In genomic region chr11:567629-568258, GRCh38 we compare ENCODE assay signal across 8 cellular contexts. TPM values are rescaled to one million over a fixed set of nuclear protein-coding genes. Genes with fewer than 3 reads are reported as not detected.
DNase-seq lines count a peak whose midpoint lies in the region; ATAC-seq and TF ChIP-seq lines count a peak whose summit lies in the region.

No MANE protein-coding gene starts in this region.

- H3K36me3 ChIP-seq in BLaER1 treated with 17β-estradiol and CSF1 and Interleukin-3, amounts not matched to agents 10 nM and 100 nM = peaks cover 0 to 16% (median 0%) of the 10 kb centered on the region in 11 experiments; a peak in 7 of 22 replicates
- H3K36me3 ChIP-seq in body of pancreas (replicated peaks in 1 of 2; ENCODE audit: insufficient read depth in 1 of 2, low read depth in 2 of 2) (no peaks in the 10 kb centered on the region), aorta (ENCODE audit: control insufficient read depth in 1 of 2, insufficient read depth in 2 of 2, low read length in 1 of 2) (no peaks in the 10 kb centered on the region)

- H3K27me3 ChIP-seq in BLaER1 treated with 17β-estradiol and CSF1 and Interleukin-3, amounts not matched to agents 10 nM and 100 nM = peaks cover 0 to 5% (median 0%) of the 10 kb centered on the region in 11 experiments; a peak in 1 of 22 replicates
- H3K27me3 ChIP-seq in body of pancreas (no peaks in the 10 kb centered on the region), aorta (ENCODE audit: control insufficient read depth in 1 of 2, insufficient read depth in 2 of 2, low read length in 1 of 2) (no peaks in the 10 kb centered on the region)

- DNase-seq in body of pancreas (peak in 1 of 4 donors; percentile 29), lower leg skin (ENCODE audit: low spot score in 2 of 2) (no peak), aorta (no peak)

- TF ChIP-seq CTCF in body of pancreas (IDR thresholded peaks at IDR 0.05) (no peak), lower leg skin (IDR thresholded peaks at IDR 0.05) (no peak)

- H3K9me3 ChIP-seq in BLaER1 treated with 17β-estradiol and CSF1 and Interleukin-3, amounts not matched to agents 10 nM and 100 nM (replicated peaks in 1 of 11) = no peaks in the 10 kb centered on the region
- no peaks in the 10 kb centered on the region for H3K9me3 ChIP-seq in body of pancreas
- no peaks in the 10 kb centered on the region for H3K9me3 ChIP-seq in aorta (ENCODE audit: control insufficient read depth, low read length)

- TF ChIP-seq POLR2A in body of pancreas (IDR thresholded peaks at IDR 0.05) (no peak), lower leg skin (IDR thresholded peaks at IDR 0.05) (no peak)

- intact Hi-C loops in body of pancreas (cut with DNase I) = no loop called here
- intact Hi-C loops in lower leg skin (cut with DNase I; ENCODE audit: low total_unique reads) = no loop called here
- intact Hi-C loops in aorta (cut with DNase I) = no loop called here

- WGBS in body of pancreas, 2 donors = 35 to 47% methylated on average over 5 to 29 of the region's 36 CpGs
- WGBS in lower leg skin, 2 donors = 26 to 54% methylated on average over 9 to 26 of the region's 36 CpGs
- 27 to 31% methylated on average over 30 to 36 of the region's 36 CpGs for WGBS in aorta, 2 donors

- ATAC-seq in HG03103 (IDR thresholded peaks at IDR 0.05; ENCODE audit: low read depth, unreplicated experiment) = peak; percentile 14
- ATAC-seq in body of pancreas = no peak
- ATAC-seq in aorta (ENCODE audit: low FRiP score) = peak; percentile 20
- ATAC-seq in HG03571 (IDR thresholded peaks at IDR 0.05; ENCODE audit: unreplicated experiment) = no peak
- ATAC-seq in GM21576 (IDR thresholded peaks at IDR 0.05; ENCODE audit: unreplicated experiment) = no peak
- ATAC-seq in HG03095 (IDR thresholded peaks at IDR 0.05; ENCODE audit: unreplicated experiment) = no peak

- H3K9ac ChIP-seq in BLaER1 treated with 17β-estradiol and CSF1 and Interleukin-3, amounts not matched to agents 10 nM and 100 nM = peak overlapping the region; percentile 87 to 98 (median 92)

- H3K4me2 ChIP-seq in BLaER1 treated with 17β-estradiol and CSF1 and Interleukin-3, amounts not matched to agents 10 nM and 100 nM = peak overlapping the region; percentile 93 to 100 (median 98)

- H4K20me1 ChIP-seq in BLaER1 treated with 17β-estradiol and CSF1 and Interleukin-3, amounts not matched to agents 10 nM and 100 nM = peaks cover 4 to 52% (median 34%) of the 10 kb centered on the region in 11 experiments; a peak in 17 of 22 replicates

- H3K4me1 ChIP-seq in BLaER1 treated with 17β-estradiol and CSF1 and Interleukin-3, amounts not matched to agents 10 nM and 100 nM = peaks cover 35 to 59% (median 40%) of the 10 kb centered on the region in 10 experiments
- H3K4me1 ChIP-seq in body of pancreas (peaks cover 32% of the 10 kb centered on the region), aorta (ENCODE audit: control insufficient read depth in 1 of 2, insufficient read depth in 2 of 2, low read length in 2 of 2) (no peaks in the 10 kb centered on the region)

- peak overlapping the region; percentile 44 to 97 (median 89); a peak in 19 of 22 replicates for H3K27ac ChIP-seq in BLaER1 treated with 17β-estradiol and CSF1 and Interleukin-3, amounts not matched to agents 10 nM and 100 nM
- peak overlapping the region; percentile 41 to 81 (median 76) for H3K27ac ChIP-seq in body of pancreas
- H3K27ac ChIP-seq in aorta (ENCODE audit: low read depth in 1 of 2, low read length in 2 of 2) = no peak overlapping the region

- peak overlapping the region; percentile 74 to 93 (median 79) for H3K4me3 ChIP-seq in BLaER1 treated with 17β-estradiol and CSF1 and Interleukin-3, amounts not matched to agents 10 nM and 100 nM
- no peak overlapping the region for H3K4me3 ChIP-seq in body of pancreas
- H3K4me3 ChIP-seq in lower leg skin (ENCODE audit: low read depth, poor library complexity, severe bottlenecking) = peak overlapping the region; percentile 37
- peak overlapping the region; percentile 35 to 70 for H3K4me3 ChIP-seq in aorta (ENCODE audit: low read length in 2 of 2)

RNA-seq across cellular contexts. Expression of gene RASSF7, which starts 7.0 kb away (rescaled TPM):
- total RNA-seq in body of pancreas (100 to 1,000 TPM in 1 of 2 donors, 10 to 100 TPM in 1; 49.5 to 134 TPM), lower leg skin (100 to 1,000 TPM in 3 of 4 donors, 10 to 100 TPM in 1; 99.7 to 174 (median 139) TPM), aorta (1 to 10 TPM; 5.6 to 8.5 TPM)
- polyA plus RNA-seq in aorta = 1 to 10 TPM; 8.4 to 9.9 TPM

RNA-seq across cellular contexts. Expression of gene LMNTD2, which starts 7.2 kb away (rescaled TPM):
- 10 to 100 TPM in 1 of 2 donors, 1 to 10 TPM in 1; 6.0 to 12.9 TPM for total RNA-seq in body of pancreas
- total RNA-seq in lower leg skin = 10 to 100 TPM in 2 of 4 donors, 1 to 10 TPM in 2; 7.6 to 20.4 (median 11.2) TPM
- total RNA-seq in aorta = 1 to 10 TPM; 1.4 to 1.9 TPM
- 1 to 10 TPM; 1.7 to 1.9 TPM for polyA plus RNA-seq in aorta

RNA-seq across cellular contexts. Expression of gene PHRF1, which starts 8.5 kb away (rescaled TPM):
- total RNA-seq in body of pancreas (10 to 100 TPM; 18.2 to 34.3 TPM), lower leg skin (10 to 100 TPM; 30.0 to 55.2 (median 31.5) TPM), aorta (10 to 100 TPM; 26.6 to 32.4 TPM)
- polyA plus RNA-seq in aorta = 10 to 100 TPM in 1 of 2 donors, 1 to 10 TPM in 1; 7.6 to 18.1 TPM

RNA-seq across cellular contexts. Expression of gene LRRC56, which starts 30.4 kb away (rescaled TPM):
- total RNA-seq in body of pancreas (1 to 10 TPM; 1.6 to 2.3 TPM), lower leg skin (1 to 10 TPM; 1.5 to 2.7 (median 1.8) TPM), aorta (1 to 10 TPM; 1.0 to 1.3 TPM)
- polyA plus RNA-seq in aorta = 1 to 10 TPM in 1 of 2 donors, under 1 TPM in 1; 0.25 to 1.5 TPM

RNA-seq across cellular contexts. Expression of gene HRAS, which starts 32.4 kb away (rescaled TPM):
- total RNA-seq in body of pancreas (10 to 100 TPM; 13.0 to 15.8 TPM), lower leg skin (100 to 1,000 TPM in 3 of 4 donors, 10 to 100 TPM in 1; 98.5 to 196 (median 117) TPM), aorta (10 to 100 TPM; 35.9 to 44.9 TPM)
- 100 to 1,000 TPM in 1 of 2 donors, 10 to 100 TPM in 1; 75.9 to 142 TPM for polyA plus RNA-seq in aorta

Comparison
In these comparisons a context has a peak if more than half of its experiments do, and no peak if none do; other contexts are left out.
1. H3K27ac ChIP-seq: peak in BLaER1 treated with 17β-estradiol and CSF1 and Interleukin-3, amounts not matched to agents 10 nM and 100 nM (11 of 11) and body of pancreas (4 of 4); none in aorta (0 of 2).
2. H3K4me3 ChIP-seq: peak in BLaER1 treated with 17β-estradiol and CSF1 and Interleukin-3, amounts not matched to agents 10 nM and 100 nM (10 of 10), lower leg skin (single experiment) and aorta (2 of 2); none in body of pancreas (0 of 2).
3. ATAC-seq: peak in HG03103 (single experiment) and aorta (single experiment); none in body of pancreas (single experiment), HG03571 (single experiment), GM21576 (single experiment) and HG03095 (single experiment).
4. RNA of gene RASSF7, which starts 7.0 kb away (total RNA-seq): 99.7 to 174 TPM in lower leg skin and 49.5 to 134 TPM in body of pancreas; 5.6 to 8.5 TPM in aorta; every median in the first group is over 4 times any median in the second.